ENCODE assay signal across 8 cellular contexts in genomic region chr15:92077353-92078080, GRCh38.
A peak's percentile ranks its signal among the peaks of the same experiment; 100 is the strongest.
DNase-seq lines count a peak whose midpoint lies in the region; ATAC-seq and TF ChIP-seq lines count a peak whose summit lies in the region.

No MANE protein-coding gene starts in this region.

- H3K4me3 ChIP-seq in coronary artery (no peak overlapping the region), lower leg skin (ENCODE audit: low read depth, poor library complexity, severe bottlenecking) (no peak overlapping the region)

- TF ChIP-seq CTCF in coronary artery (IDR thresholded peaks at IDR 0.05) (peak; percentile 74), lower leg skin (IDR thresholded peaks at IDR 0.05) (no peak)

- intact Hi-C loops in lower leg skin (cut with DNase I; ENCODE audit: low total_unique reads) = loop anchor here (5.0 to 10.0 kb wide), 3 partner anchors 225 to 775 kb away; partner anchors contain the start of gene SLCO3A1

- DNase-seq in activated gamma-delta T cell treated with Interleukin-2 at 50 U/mL for 16 hours = peak; percentile 48
- no peak for DNase-seq in activated gamma-delta T cell (lab: John Stamatoyannopoulos, UW)
- peak; percentile 47 for DNase-seq in NCI-H345 (lab: John Stamatoyannopoulos, UW)
- peak; percentile 58 to 66 for DNase-seq in activated CD4-positive, alpha-beta T cell treated with anti-CD3 and anti-CD28 coated beads for 4 hours
- DNase-seq in coronary artery (ENCODE audit: low spot score) = no peak
- peak; percentile 74 to 93 for DNase-seq in lower leg skin (ENCODE audit: low spot score in 2 of 2)
- peak; percentile 40 for DNase-seq in stimulated activated CD8-positive, alpha-beta memory T cell treated with anti-CD3 and anti-CD28 coated beads, Interleukin-15, amount 100 ng/mL, for 24 hours (ENCODE audit: low read depth)

- H3K27ac ChIP-seq in coronary artery = no peak overlapping the region

- ATAC-seq in HG03060 (IDR thresholded peaks at IDR 0.05; ENCODE audit: low read depth, unreplicated experiment) = peak; percentile 61

- TF ChIP-seq POLR2A in lower leg skin (IDR thresholded peaks at IDR 0.05) = no peak

- WGBS in lower leg skin, 2 donors = 65 to 66% methylated on average over 12 to 13 of the region's 13 CpGs

Comparison
In these comparisons a context has a peak if more than half of its experiments do, and no peak if none do; other contexts are left out.
1. DNase-seq: peak in activated gamma-delta T cell treated with Interleukin-2 at 50 U/mL for 16 hours (single experiment), NCI-H345 (single experiment), activated CD4-positive, alpha-beta T cell treated with anti-CD3 and anti-CD28 coated beads for 4 hours (2 of 2), lower leg skin (2 of 2) and stimulated activated CD8-positive, alpha-beta memory T cell treated with anti-CD3 and anti-CD28 coated beads, Interleukin-15, amount 100 ng/mL, for 24 hours (single experiment); none in activated gamma-delta T cell (single experiment) and coronary artery (single experiment).